8 cellular contexts compared by ENCODE assay signal in the genomic region with DNA sequence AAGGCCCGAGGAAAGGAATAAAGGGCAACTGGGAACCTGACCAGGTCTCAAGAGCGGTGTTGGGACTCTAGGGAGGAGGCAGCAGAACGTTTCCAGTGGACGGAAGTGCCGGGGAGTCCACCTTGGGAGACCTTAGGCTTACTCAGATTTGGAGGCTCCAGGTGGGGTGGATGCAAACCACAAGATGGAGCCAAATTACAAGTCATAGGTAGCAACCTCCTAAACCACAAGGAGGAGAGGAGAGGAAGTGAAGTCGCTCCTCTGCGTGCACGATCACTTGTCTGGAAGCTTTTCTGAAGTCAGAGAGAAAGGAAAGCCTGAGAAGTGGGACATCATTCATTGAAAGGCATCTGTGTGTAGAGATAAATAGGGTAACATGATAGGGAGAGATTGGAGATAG. TPM values are rescaled to one million over a fixed set of nuclear protein-coding genes. Genes with fewer than 3 reads are reported as not detected.
DNase-seq lines count a peak whose midpoint lies in the region; ATAC-seq and TF ChIP-seq lines count a peak whose summit lies in the region.

No MANE protein-coding gene starts in this region.

- TF ChIP-seq EP300 in gastroesophageal sphincter (IDR thresholded peaks at IDR 0.05), result no peak

- no peak overlapping the region for H3K27ac Mint-ChIP-seq in HFFc6
- peak overlapping the region; percentile 79 for H3K27ac Mint-ChIP-seq in activated B cell treated with CpG ODN at 0.5 μM for 24 hours

- intact Hi-C loops in activated B cell treated with CpG ODN at 0.5 μM for 24 hours (cut with micrococcal nuclease), result loop anchor here (1.0 to 10.0 kb wide), 5 partner anchors 126 to 415 kb away; partner anchors contain the start of genes CUTA and PHF1

- CTCF ChIA-PET in activated B cell treated with CpG ODN at 0.5 μM for 24 hours (lab: Charles Lee), result interaction anchor here (0.7 to 5.7 kb wide), 27 partner anchors 12 to 272 kb away, joined by 3 to 58 read pairs (median 4); partner anchors contain the start of genes HLA-DPB1, RING1, RPS18 and VPS52

- H3K27me3 ChIP-seq in gastroesophageal sphincter, result peaks cover 55% of the 10 kb centered on the region

- ATAC-seq in activated B cell treated with CpG ODN at 0.5 μM for 24 hours (ENCODE audit: low read depth), result peak; percentile 92
- ATAC-seq in GM18868 (IDR thresholded peaks at IDR 0.05; ENCODE audit: unreplicated experiment), result no peak
- ATAC-seq in GM21737 (IDR thresholded peaks at IDR 0.05; ENCODE audit: unreplicated experiment), result no peak
- no peak for ATAC-seq in gastroesophageal sphincter

- no peak overlapping the region for H3K4me3 ChIP-seq in gastroesophageal sphincter

- 38 to 43% methylated on average over 6 to 8 of the region's 8 CpGs for WGBS in gastroesophageal sphincter (ENCODE audit: low coverage in 1 of 2), 2 donors

- no peak for TF ChIP-seq POLR2A in gastroesophageal sphincter (IDR thresholded peaks at IDR 0.05)

- H3K27me3 Mint-ChIP-seq in HFFc6 (ENCODE audit: insufficient read depth) (peaks cover 47% of the 10 kb centered on the region), activated B cell treated with CpG ODN at 0.5 μM for 24 hours (no peaks in the 10 kb centered on the region)

- H3K27ac ChIP-seq in gastroesophageal sphincter, result no peak overlapping the region

- H3K4me1 Mint-ChIP-seq in HFFc6 (ENCODE audit: low read depth) (no peaks in the 10 kb centered on the region), activated B cell treated with CpG ODN at 0.5 μM for 24 hours (peaks cover 12% of the 10 kb centered on the region)

- H3K4me3 Mint-ChIP-seq in HFFc6, result no peak overlapping the region
- H3K4me3 Mint-ChIP-seq in activated B cell treated with CpG ODN at 0.5 μM for 24 hours, result peak overlapping the region; percentile 47

- H3K9me3 Mint-ChIP-seq in HFFc6, result no peaks in the 10 kb centered on the region
- H3K9me3 Mint-ChIP-seq in activated B cell treated with CpG ODN at 0.5 μM for 24 hours, result no peaks in the 10 kb centered on the region

- TF ChIP-seq CTCF in HFFc6 (IDR thresholded peaks at IDR 0.05) (peak; percentile 15; the same call in 1 of the 2 replicates), activated B cell treated with CpG ODN at 0.5 μM for 24 hours (IDR thresholded peaks at IDR 0.05) (no peak), gastroesophageal sphincter (IDR thresholded peaks at IDR 0.05) (peak in 1 of 4 experiments; percentile 13)

- H3K9me3 ChIP-seq in gastroesophageal sphincter, result no peaks in the 10 kb centered on the region

- H3K36me3 Mint-ChIP-seq in HFFc6 (ENCODE audit: low read depth), result no peaks in the 10 kb centered on the region
- H3K36me3 Mint-ChIP-seq in activated B cell treated with CpG ODN at 0.5 μM for 24 hours (ENCODE audit: low read depth), result peaks cover 26% of the 10 kb centered on the region

- H3K4me1 ChIP-seq in gastroesophageal sphincter, result no peaks in the 10 kb centered on the region

- DNase-seq in NCI-H1092 treated with DMSO at 0.1 percent for 48 hours (lab: John Stamatoyannopoulos, UW) (peak; percentile 1), NCI-H1092 (lab: John Stamatoyannopoulos, UW) (no peak), HFFc6 (no peak), activated B cell treated with CpG ODN at 0.5 μM for 24 hours (no peak), lung microvascular endothelial cell (ENCODE audit: low read depth in 2 of 2) (peak; percentile 19 to 23)

- H3K36me3 ChIP-seq in gastroesophageal sphincter, result no peaks in the 10 kb centered on the region

- POLR2A ChIA-PET in activated B cell treated with CpG ODN at 0.5 μM for 24 hours (lab: Charles Lee), result interaction anchor here (0.6 to 5.0 kb wide), 15 partner anchors 9 to 248 kb away, joined by 3 to 26 read pairs (median 6); partner anchors contain the start of genes HLA-DOA, HLA-DPA1 and HLA-DPB1

RNA-seq across cellular contexts. Expression of gene HLA-DOA, which starts 9.3 kb away (rescaled TPM):
- not detected for total RNA-seq in HFFc6 (2021; fragmentation: NEBNext Ultra II Directional; extraction: Animal tissue kit (Norgen Biotek cat#: 25700))
- total RNA-seq in activated B cell treated with CpG ODN at 0.5 μM for 24 hours, result 153 and 167 TPM in 2 replicates
- total RNA-seq in lung microvascular endothelial cell, result not detected in 2 replicates
- total RNA-seq in gastroesophageal sphincter, result 1 to 10 TPM; 1.1 to 4.4 (median 1.8) TPM

RNA-seq across cellular contexts. Expression of gene BRD2, which starts 31.7 kb away (rescaled TPM):
- total RNA-seq in HFFc6 (2021; fragmentation: NEBNext Ultra II Directional; extraction: Animal tissue kit (Norgen Biotek cat#: 25700)), result 100 to 1,000 TPM; 147 to 163 (median 157) TPM
- 347 and 370 TPM in 2 replicates for total RNA-seq in activated B cell treated with CpG ODN at 0.5 μM for 24 hours
- 34.0 and 49.8 TPM in 2 replicates for total RNA-seq in lung microvascular endothelial cell
- 100 to 1,000 TPM; 107 to 154 (median 124) TPM for total RNA-seq in gastroesophageal sphincter

RNA-seq across cellular contexts. Expression of gene HLA-DMA, which starts 47.2 kb away (rescaled TPM):
- 1 to 10 TPM; 2.0 to 3.1 (median 2.2) TPM for total RNA-seq in HFFc6 (2021; fragmentation: NEBNext Ultra II Directional; extraction: Animal tissue kit (Norgen Biotek cat#: 25700))
- total RNA-seq in activated B cell treated with CpG ODN at 0.5 μM for 24 hours (371 and 387 TPM in 2 replicates), lung microvascular endothelial cell (0.20 and 0.44 TPM in 2 replicates), gastroesophageal sphincter (10 to 100 TPM in 2 of 4 donors, 1 to 10 TPM in 2; 5.8 to 43.8 (median 15.8) TPM)

RNA-seq across cellular contexts. Expression of gene HLA-DMB, which starts 59.2 kb away (rescaled TPM):
- not detected for total RNA-seq in HFFc6 (2021; fragmentation: NEBNext Ultra II Directional; extraction: Animal tissue kit (Norgen Biotek cat#: 25700))
- total RNA-seq in activated B cell treated with CpG ODN at 0.5 μM for 24 hours, result 341 and 365 TPM in 2 replicates
- under 0.01 TPM in 1 of 2 replicates, not detected in the other for total RNA-seq in lung microvascular endothelial cell
- total RNA-seq in gastroesophageal sphincter, result 10 to 100 TPM in 2 of 4 donors, 1 to 10 TPM in 2; 7.3 to 26.0 (median 11.6) TPM

Comparison
In these comparisons a context has a peak if more than half of its experiments do, and no peak if none do; other contexts are left out.
1. DNase-seq: peak in NCI-H1092 treated with DMSO at 0.1 percent for 48 hours (single experiment) and lung microvascular endothelial cell (2 of 2); none in NCI-H1092 (single experiment), HFFc6 (single experiment) and activated B cell treated with CpG ODN at 0.5 μM for 24 hours (single experiment).
2. RNA of gene HLA-DOA, which starts 9.3 kb away (total RNA-seq): 153 to 167 TPM in activated B cell treated with CpG ODN at 0.5 μM for 24 hours; 1.1 to 4.4 TPM in gastroesophageal sphincter, not detected in HFFc6 and not detected in lung microvascular endothelial cell; every median in the first group is over 10 times any median in the second.